ENCODE assay signal across 17 cellular contexts in genomic region chrX:23344208-23344903, GRCh38. TPM values are rescaled to one million over a fixed set of nuclear protein-coding genes. Genes with fewer than 3 reads are reported as not detected.
DNase-seq lines count a peak whose midpoint lies in the region; ATAC-seq, FAIRE-seq and TF ChIP-seq lines count a peak whose summit lies in the region.
"Had no signal": no experiment of that assay in that cellular context is flagged by ENCODE, and none has a peak within 500 bp of the region (broad histone marks: within the 10 kb centered on the region; RNA-seq: fewer than 3 reads in every experiment).

No MANE protein-coding gene starts in this region.

- H3K79me2 ChIP-seq in H9 (ENCODE audit: insufficient read depth, low read length) (no peaks in the 10 kb centered on the region), mesendoderm (ENCODE audit: control insufficient read depth, insufficient read depth, low read length) (no peaks in the 10 kb centered on the region)

- H3K36me3 Mint-ChIP-seq in H9 (ENCODE audit: insufficient read depth in 1 of 3, low read depth in 3 of 3) = peaks cover 0 to 3% (median 0%) of the 10 kb centered on the region in 3 experiments; a peak in 4 of 7 replicates

- ATAC-seq in GM19467 (IDR thresholded peaks at IDR 0.05; ENCODE audit: unreplicated experiment) = no peak

- TF ChIP-seq POLR2A in H54 (IDR thresholded peaks at IDR 0.05; ENCODE audit: low read depth, low read length) = no peak

- no peak overlapping the region for H3K4me3 Mint-ChIP-seq in H9
- H3K4me3 Mint-ChIP-seq: HFFc6 had no signal

- no peaks in the 10 kb centered on the region for H3K27me3 Mint-ChIP-seq in H9 (ENCODE audit: low read depth)

- no peak overlapping the region for H4K91ac ChIP-seq in H9 (ENCODE audit: insufficient read length, low read depth, low read length)

- no peak overlapping the region for H3K27ac ChIP-seq in H9 (ENCODE audit: insufficient read length, low read depth, low read length)
- H3K27ac ChIP-seq in mesendoderm (ENCODE audit: low read depth, low read length) = peak overlapping the region; percentile 23
- H3K27ac ChIP-seq: HL-60 had no signal

- peaks cover 32 to 34% of the 10 kb centered on the region in 2 experiments for H3K4me1 Mint-ChIP-seq in H9

- H2BK20ac ChIP-seq in H9 (ENCODE audit: low read depth, low read length, poor library complexity, severe bottlenecking) = no peak overlapping the region

- H3K79me1 ChIP-seq in H9 (ENCODE audit: insufficient read depth, low read depth, low read length, poor library complexity, severe bottlenecking) = no peaks in the 10 kb centered on the region
- H3K79me1 ChIP-seq in mesendoderm (ENCODE audit: low read length) = no peaks in the 10 kb centered on the region

- no peak overlapping the region for H3K23ac ChIP-seq in H9 (ENCODE audit: insufficient read length, low read depth, low read length)
- H3K23ac ChIP-seq in mesendoderm (ENCODE audit: low read length) = no peak overlapping the region

- H4K5ac ChIP-seq in H9 (ENCODE audit: insufficient read length, low read depth, low read length) (no peak overlapping the region), mesendoderm (ENCODE audit: low read length) (no peak overlapping the region)

- H3K4ac ChIP-seq in H9 (ENCODE audit: low read depth, low read length) (no peak overlapping the region), mesendoderm (ENCODE audit: low read depth, low read length) (no peak overlapping the region)

- no peaks in the 10 kb centered on the region for H3K27me3 ChIP-seq in H9 (ENCODE audit: insufficient read depth, low read length)
- no peaks in the 10 kb centered on the region for H3K27me3 ChIP-seq in bronchial epithelial cell (ENCODE audit: control insufficient read depth, insufficient read depth, low read length)
- no peaks in the 10 kb centered on the region for H3K27me3 ChIP-seq in mesendoderm (ENCODE audit: insufficient read depth, low read length, poor library complexity)

- H3K4me2 ChIP-seq in H9 (ENCODE audit: insufficient read depth, insufficient read length, low read length) (no peak overlapping the region), mesendoderm (ENCODE audit: low read length) (no peak overlapping the region)

- H2BK15ac ChIP-seq in H9 (ENCODE audit: low read depth, low read length) (no peak overlapping the region), mesendoderm (replicated peaks; ENCODE audit: low read depth) (no peak overlapping the region)

- H3K23me2 ChIP-seq in H9 (ENCODE audit: insufficient read length, low read depth, low read length, poor library complexity, severe bottlenecking) = no peaks in the 10 kb centered on the region

- H3K36me3 ChIP-seq in bronchial epithelial cell (ENCODE audit: control insufficient read depth, insufficient read depth, low read length) = no peaks in the 10 kb centered on the region
- no peaks in the 10 kb centered on the region for H3K36me3 ChIP-seq in mesendoderm (ENCODE audit: control insufficient read depth, insufficient read depth, low read length)

- H3T11ph ChIP-seq in H9 (ENCODE audit: low read length) = no peak overlapping the region

- H3K18ac ChIP-seq in H9 (ENCODE audit: insufficient read length, low read depth, low read length) = no peak overlapping the region
- H3K18ac ChIP-seq in mesendoderm (ENCODE audit: low read length) = no peak overlapping the region

- TF ChIP-seq CTCF in H9 (conservative IDR thresholded peaks at IDR 0.05) (no peak), bronchial epithelial cell (IDR thresholded peaks at IDR 0.05; ENCODE audit: insufficient read depth, low read length, severe bottlenecking) (no peak)

- H2BK120ac ChIP-seq in H9 (ENCODE audit: low read depth, low read length, poor library complexity, severe bottlenecking) = no peak overlapping the region
- no peak overlapping the region for H2BK120ac ChIP-seq in mesendoderm (ENCODE audit: low read depth, low read length)

- H2BK5ac ChIP-seq in H9 (ENCODE audit: insufficient read length, low read length) = no peak overlapping the region
- H2BK5ac ChIP-seq in mesendoderm (ENCODE audit: low read length) = no peak overlapping the region

- peaks cover 4% of the 10 kb centered on the region for H3K4me1 ChIP-seq in H9 (ENCODE audit: insufficient read depth, low read length)
- H3K4me1 ChIP-seq in mesendoderm (ENCODE audit: control insufficient read depth, low read depth, low read length) = no peaks in the 10 kb centered on the region

- H3K9me3 ChIP-seq in H9 (ENCODE audit: control insufficient read depth, low read depth, low read length) = no peaks in the 10 kb centered on the region

- no peak overlapping the region for H2AFZ ChIP-seq in H9 (ENCODE audit: low read length)

- no peak overlapping the region for H3K14ac ChIP-seq in H9 (ENCODE audit: insufficient read depth, low read length)

- H2AK5ac ChIP-seq in H9 (ENCODE audit: insufficient read length, low read length) (no peak overlapping the region), mesendoderm (ENCODE audit: low read length) (no peak overlapping the region)

- no peak overlapping the region for H2BK12ac ChIP-seq in H9 (ENCODE audit: insufficient read length, low read depth, low read length)

- DNase-seq in H9 = peak; percentile 38
- DNase-seq in Jurkat, Clone E6-1 (ENCODE audit: low read depth, low spot score) = peak; percentile 21
- peak; percentile 1 for DNase-seq in bronchial epithelial cell (ENCODE audit: low read depth)
- peak; percentile 68 for DNase-seq in mesendoderm
- DNase-seq in H54 (ENCODE audit: insufficient read length, low spot score) = no peak
- DNase-seq in foreskin melanocyte = no peak
- DNase-seq: HFFc6, KG1, NCI-H1092, NCI-H1694 treated with DMSO at 0.1 percent for 48 hours, NCI-H2171 treated with DMSO at 0.1 percent for 48 hours, SHP77 treated with DMSO at 0.1 percent for 48 hours had no signal

- H3K9me3 Mint-ChIP-seq in H9 = peaks cover 0 to 8% of the 10 kb centered on the region in 2 experiments; a peak in 3 of 5 replicates
- H3K9me3 Mint-ChIP-seq: HFFc6 had no signal

- no peak overlapping the region for H3K9ac ChIP-seq in H9 (ENCODE audit: extremely low read depth, insufficient read length, low read length)
- H3K9ac ChIP-seq in mesendoderm (ENCODE audit: low read length) = no peak overlapping the region

- no peak overlapping the region for H3K56ac ChIP-seq in H9 (ENCODE audit: insufficient read length, low read depth, low read length)
- H3K56ac ChIP-seq in mesendoderm (ENCODE audit: low read length) = no peak overlapping the region

- WGBS in H9 (ENCODE audit: extremely low coverage, insufficient read length, low lambda C conversion rate) = no CpG with 5 or more reads among the region's 5 CpGs
- no CpG with 5 or more reads among the region's 5 CpGs for WGBS in mesendoderm (ENCODE audit: extremely low coverage, insufficient coverage, low lambda C conversion rate)

- FAIRE-seq in bronchial epithelial cell (lab: Jason Lieb, UNC) (no peak), H54 (lab: Jason Lieb, UNC) (no peak)

- no peak overlapping the region; a peak in 1 of 7 replicates for H3K27ac Mint-ChIP-seq in H9
- H3K27ac Mint-ChIP-seq: HFFc6 had no signal

- no peak overlapping the region for H3K4me3 ChIP-seq in Jurkat, Clone E6-1 (ENCODE audit: low read length)
- H3K4me3 ChIP-seq in bronchial epithelial cell (ENCODE audit: low read depth, low read length) = no peak overlapping the region
- H3K4me3 ChIP-seq in mesendoderm (ENCODE audit: low read length) = no peak overlapping the region

- no peaks in the 10 kb centered on the region for H4K20me1 ChIP-seq in H9 (ENCODE audit: control insufficient read depth, insufficient read depth, insufficient read length)

- H4K8ac ChIP-seq in H9 (replicated peaks; ENCODE audit: insufficient read length, low read depth, low read length) (no peak overlapping the region), mesendoderm (ENCODE audit: low read depth, low read length) (no peak overlapping the region)

RNA-seq across cellular contexts. Expression of gene PTCHD1, which starts 9.7 kb away (rescaled TPM):
- 1.4 and 2.3 TPM in 2 replicates for total RNA-seq in H9 (2021)
- not detected for polyA plus RNA-seq in Jurkat, Clone E6-1 (2012; ENCODE audit: insufficient read depth, insufficient read length)
- under 0.01 TPM in 1 of 2 replicates, not detected in the other for total RNA-seq in bronchial epithelial cell
- polyA plus RNA-seq in mesendoderm (2013, experiment 1 of 2) = 2.1 TPM
- polyA plus RNA-seq in mesendoderm (2013, experiment 2 of 2) = 3.2 TPM
- total RNA-seq: HFFc6, M059J had no signal
- polyA plus RNA-seq: AG04450, BJ had no signal

Comparison
In these comparisons a context has a peak if more than half of its experiments do, and no peak if none do; other contexts are left out.
1. DNase-seq: peak in H9 (single experiment), Jurkat, Clone E6-1 (single experiment), bronchial epithelial cell (single experiment) and mesendoderm (single experiment); none in H54 (single experiment) and foreskin melanocyte (single experiment).